In genomic region chr18:22753130-22753831, GRCh38 we compare ENCODE assay signal across 22 cellular contexts.
A peak's percentile ranks its signal among the peaks of the same experiment; 100 is the strongest.
DNase-seq lines count a peak whose midpoint lies in the region; ATAC-seq and TF ChIP-seq lines count a peak whose summit lies in the region.
"Had no signal": no experiment of that assay in that cellular context is flagged by ENCODE, and none has a peak within 500 bp of the region (broad histone marks: within the 10 kb centered on the region; RNA-seq: fewer than 3 reads in every experiment).

No MANE protein-coding gene starts in this region.

- peaks cover 31% of the 10 kb centered on the region for H3K4me1 ChIP-seq in MM.1S (ENCODE audit: low read length)
- H3K4me1 ChIP-seq in parathyroid adenoma: no peaks in the 10 kb centered on the region

- no peak overlapping the region for H3K4me3 ChIP-seq in MM.1S (ENCODE audit: low read length)
- H3K4me3 ChIP-seq in parathyroid adenoma (ENCODE audit: low read depth, low read length): no peak overlapping the region

- no peak overlapping the region for H3K4me3 Mint-ChIP-seq in activated T-cell treated with anti-CD3 and anti-CD28 coated beads, Interleukin-2, amount 50 U/mL, for 24 hours
- no peak overlapping the region for H3K4me3 Mint-ChIP-seq in activated naive CD4-positive, alpha-beta T cell treated with anti-CD3 and anti-CD28 coated beads for 36 hours
- H3K4me3 Mint-ChIP-seq: CD4-positive, alpha-beta memory T cell had no signal

- H4K20me1 ChIP-seq in MM.1S (ENCODE audit: insufficient read depth, low read length): no peaks in the 10 kb centered on the region

- peaks cover 14% of the 10 kb centered on the region for H3F3A ChIP-seq in MM.1S (ENCODE audit: insufficient read depth, low read length)

- peak; percentile 85 to 87 for ATAC-seq in left cardiac atrium

- no peak overlapping the region for H3K27ac Mint-ChIP-seq in activated T-cell treated with anti-CD3 and anti-CD28 coated beads, Interleukin-2, amount 50 U/mL, for 24 hours
- no peak overlapping the region for H3K27ac Mint-ChIP-seq in activated naive CD4-positive, alpha-beta T cell treated with anti-CD3 and anti-CD28 coated beads for 36 hours
- H3K27ac Mint-ChIP-seq: CD4-positive, alpha-beta memory T cell had no signal

- H3K36me3 ChIP-seq in MM.1S (replicated peaks; ENCODE audit: insufficient read depth, low read length): no peaks in the 10 kb centered on the region
- no peaks in the 10 kb centered on the region for H3K36me3 ChIP-seq in parathyroid adenoma (ENCODE audit: control insufficient read depth, insufficient read depth, low read length)

- peak; percentile 94 for DNase-seq in MM.1S
- peak; percentile 3 for DNase-seq in NCI-H774 (lab: John Stamatoyannopoulos, UW)
- no peak for DNase-seq in left cardiac atrium
- DNase-seq in ureter (ENCODE audit: low spot score): no peak
- no peak for DNase-seq in SHP77 treated with DMSO at 0.1 percent for 48 hours (lab: John Stamatoyannopoulos, UW)
- DNase-seq in activated T-cell treated with anti-CD3 and anti-CD28 coated beads, Interleukin-2, amount 50 U/mL, for 24 hours: no peak
- no peak for DNase-seq in activated naive CD4-positive, alpha-beta T cell treated with anti-CD3 and anti-CD28 coated beads for 36 hours
- DNase-seq: C1 segment of cervical spinal cord; CD4-positive, alpha-beta memory T cell; COR-L47; DMS79 treated with DMSO at 0.1 percent for 48 hours; GF-D8; Karpas-422; NCI-H1092 treated with DMSO at 0.1 percent for 48 hours; NCI-H1436; NCI-H187; NCI-H2081 treated with DMSO at 0.1 percent for 48 hours; NCI-H524; NCI-H82; OCI-M1 had no signal

- H3K27me3 Mint-ChIP-seq in activated T-cell treated with anti-CD3 and anti-CD28 coated beads, Interleukin-2, amount 50 U/mL, for 24 hours: peaks cover 46% of the 10 kb centered on the region
- H3K27me3 Mint-ChIP-seq in activated naive CD4-positive, alpha-beta T cell treated with anti-CD3 and anti-CD28 coated beads for 36 hours (ENCODE audit: low read depth): peaks cover 37% of the 10 kb centered on the region

- H3K9me3 ChIP-seq in MM.1S (replicated peaks; ENCODE audit: insufficient read depth, low read length): no peaks in the 10 kb centered on the region
- H3K9me3 ChIP-seq in parathyroid adenoma (ENCODE audit: control insufficient read depth, low read length): no peaks in the 10 kb centered on the region

- H3K9ac ChIP-seq in MM.1S (ENCODE audit: low read length) (no peak overlapping the region), parathyroid adenoma (no peak overlapping the region)

- no peaks in the 10 kb centered on the region for H3K79me2 ChIP-seq in MM.1S (ENCODE audit: low read length)
- no peaks in the 10 kb centered on the region for H3K79me2 ChIP-seq in parathyroid adenoma

- TF ChIP-seq CTCF in MM.1S (IDR thresholded peaks at IDR 0.05; ENCODE audit: low read length) (no peak), parathyroid adenoma (IDR thresholded peaks at IDR 0.05) (no peak)

- no peaks in the 10 kb centered on the region for H3K9me3 Mint-ChIP-seq in activated T-cell treated with anti-CD3 and anti-CD28 coated beads, Interleukin-2, amount 50 U/mL, for 24 hours
- H3K9me3 Mint-ChIP-seq in activated naive CD4-positive, alpha-beta T cell treated with anti-CD3 and anti-CD28 coated beads for 36 hours: peaks cover 2% of the 10 kb centered on the region

- peak overlapping the region; percentile 71; the same call in 1 of the 2 replicates for H3K27ac ChIP-seq in MM.1S (ENCODE audit: low read length)
- H3K27ac ChIP-seq in parathyroid adenoma: no peak overlapping the region
- H3K27ac ChIP-seq: HL-60 had no signal

- H3K9me2 ChIP-seq in MM.1S (replicated peaks; ENCODE audit: insufficient read depth, low read length): no peaks in the 10 kb centered on the region

- intact Hi-C loops in left cardiac atrium (cut with DNase I): no loop called here
- intact Hi-C loops in activated naive CD4-positive, alpha-beta T cell treated with anti-CD3 and anti-CD28 coated beads for 36 hours (cut with micrococcal nuclease): no loop called here

- H3K4me1 Mint-ChIP-seq in activated T-cell treated with anti-CD3 and anti-CD28 coated beads, Interleukin-2, amount 50 U/mL, for 24 hours (ENCODE audit: low read depth): no peaks in the 10 kb centered on the region
- no peaks in the 10 kb centered on the region for H3K4me1 Mint-ChIP-seq in activated naive CD4-positive, alpha-beta T cell treated with anti-CD3 and anti-CD28 coated beads for 36 hours (ENCODE audit: low read depth)
- H3K4me1 Mint-ChIP-seq: CD4-positive, alpha-beta memory T cell had no signal

- no peak overlapping the region for H2AFZ ChIP-seq in MM.1S (ENCODE audit: low read length)
- no peak overlapping the region for H2AFZ ChIP-seq in parathyroid adenoma

- H3K27me3 ChIP-seq in MM.1S (replicated peaks; ENCODE audit: insufficient read depth, low read length) (no peaks in the 10 kb centered on the region), parathyroid adenoma (ENCODE audit: control insufficient read depth, insufficient read depth, low read length) (no peaks in the 10 kb centered on the region)

- CTCF ChIA-PET in activated naive CD4-positive, alpha-beta T cell treated with anti-CD3 and anti-CD28 coated beads for 36 hours (lab: Charles Lee): interaction anchor here (0.7 kb wide), 1 partner anchor 65 kb away, joined by 3 read pairs; no protein-coding TSS in a partner anchor

- H3K36me3 Mint-ChIP-seq in activated T-cell treated with anti-CD3 and anti-CD28 coated beads, Interleukin-2, amount 50 U/mL, for 24 hours (ENCODE audit: low read depth): no peaks in the 10 kb centered on the region
- no peaks in the 10 kb centered on the region for H3K36me3 Mint-ChIP-seq in activated naive CD4-positive, alpha-beta T cell treated with anti-CD3 and anti-CD28 coated beads for 36 hours (ENCODE audit: low read depth)
- H3K36me3 Mint-ChIP-seq: CD4-positive, alpha-beta memory T cell had no signal

- peak overlapping the region; percentile 29 for H3K4me2 ChIP-seq in MM.1S (ENCODE audit: low read depth, low read length)
- H3K4me2 ChIP-seq in parathyroid adenoma (ENCODE audit: low read length): peak overlapping the region; percentile 14

Comparison
In these comparisons a context has a peak if more than half of its experiments do, and no peak if none do; other contexts are left out.
1. DNase-seq: peak in MM.1S (single experiment) and NCI-H774 (single experiment); none in left cardiac atrium (single experiment), ureter (single experiment), SHP77 treated with DMSO at 0.1 percent for 48 hours (single experiment), activated T-cell treated with anti-CD3 and anti-CD28 coated beads, Interleukin-2, amount 50 U/mL, for 24 hours (single experiment) and activated naive CD4-positive, alpha-beta T cell treated with anti-CD3 and anti-CD28 coated beads for 36 hours (single experiment).